8 cellular contexts compared by ENCODE assay signal in genomic region chr11:327581-327923, GRCh38. TPM values are rescaled to one million over a fixed set of nuclear protein-coding genes. Genes with fewer than 3 reads are reported as not detected.
DNase-seq lines count a peak whose midpoint lies in the region; ATAC-seq and TF ChIP-seq lines count a peak whose summit lies in the region.

No MANE protein-coding gene starts in this region.

- H3K36me3 Mint-ChIP-seq in CD4-positive, alpha-beta memory T cell = no peaks in the 10 kb centered on the region
- H3K36me3 Mint-ChIP-seq in effector memory CD8-positive, alpha-beta T cell (ENCODE audit: insufficient read depth) = peaks cover 10% of the 10 kb centered on the region

- H3K27me3 ChIP-seq in CD4-positive, alpha-beta memory T cell (ENCODE audit: insufficient read depth, low read length) = no peaks in the 10 kb centered on the region
- no peaks in the 10 kb centered on the region for H3K27me3 ChIP-seq in Peyer's patch
- no peaks in the 10 kb centered on the region for H3K27me3 ChIP-seq in parathyroid adenoma (ENCODE audit: control insufficient read depth, insufficient read depth, low read length)

- no peak for TF ChIP-seq CTCF in Peyer's patch (IDR thresholded peaks at IDR 0.05)
- no peak for TF ChIP-seq CTCF in parathyroid adenoma (IDR thresholded peaks at IDR 0.05)

- POLR2A ChIA-PET in CD4-positive, alpha-beta memory T cell (lab: Charles Lee; ENCODE audit: partially characterized antibody) = interaction anchor here (0.7 to 4.5 kb wide), 7 partner anchors 12 to 119 kb away, joined by 3 to 42 read pairs (median 4); partner anchors contain the start of genes BET1L, IFITM1, PGGHG and RIC8A

- intact Hi-C loops in CD4-positive, alpha-beta memory T cell (cut with micrococcal nuclease) = no loop called here

- H3K36me3 ChIP-seq in CD4-positive, alpha-beta memory T cell (ENCODE audit: insufficient read depth, low read length) = no peaks in the 10 kb centered on the region
- H3K36me3 ChIP-seq in Peyer's patch (no peaks in the 10 kb centered on the region), parathyroid adenoma (ENCODE audit: control insufficient read depth, insufficient read depth, low read length) (no peaks in the 10 kb centered on the region)

- peaks cover 0 to 2% (median 0%) of the 10 kb centered on the region in 8 donors for H3K9me3 Mint-ChIP-seq in CD4-positive, alpha-beta memory T cell
- H3K9me3 Mint-ChIP-seq in effector memory CD8-positive, alpha-beta T cell = no peaks in the 10 kb centered on the region

- H3K27ac ChIP-seq in CD4-positive, alpha-beta memory T cell (ENCODE audit: low read depth, low read length) = peak overlapping the region; percentile 76
- H3K27ac ChIP-seq in Peyer's patch (peak overlapping the region; percentile 79 to 89 (median 86)), parathyroid adenoma (peak overlapping the region; percentile 83)

- H3K27me3 Mint-ChIP-seq in CD4-positive, alpha-beta memory T cell = no peaks in the 10 kb centered on the region
- H3K27me3 Mint-ChIP-seq in effector memory CD8-positive, alpha-beta T cell = no peaks in the 10 kb centered on the region

- no peak overlapping the region for H3K9ac ChIP-seq in parathyroid adenoma

- TF ChIP-seq POLR2A in Peyer's patch (IDR thresholded peaks at IDR 0.05) = no peak

- no peak for ATAC-seq in effector memory CD8-positive, alpha-beta T cell (replicated peaks)
- ATAC-seq in GM21825 (IDR thresholded peaks at IDR 0.05; ENCODE audit: unreplicated experiment) (no peak), HG02763 (IDR thresholded peaks at IDR 0.05; ENCODE audit: unreplicated experiment) (no peak)

- peak overlapping the region; percentile 50 for H2AFZ ChIP-seq in parathyroid adenoma

- DNase-seq in CD4-positive, alpha-beta memory T cell = no peak
- no peak for DNase-seq in Peyer's patch
- no peak for DNase-seq in effector memory CD8-positive, alpha-beta T cell
- no peak for DNase-seq in OCI-M2 (lab: John Stamatoyannopoulos, UW; ENCODE audit: unreplicated experiment)
- DNase-seq in stimulated activated CD4-positive, alpha-beta T cell treated with anti-CD3 and anti-CD28 coated beads, Interleukin-1b, Interleukin-23, amount 100 ng/mL, for 48 hours = no peak

- peak overlapping the region; percentile 86 to 96 (median 91) for H3K27ac Mint-ChIP-seq in CD4-positive, alpha-beta memory T cell
- peak overlapping the region; percentile 86 to 93 for H3K27ac Mint-ChIP-seq in effector memory CD8-positive, alpha-beta T cell

- peak overlapping the region; percentile 51 for H3K4me2 ChIP-seq in parathyroid adenoma (ENCODE audit: low read length)

- no peaks in the 10 kb centered on the region for H3K79me2 ChIP-seq in parathyroid adenoma

- no peak overlapping the region for H3K4me3 ChIP-seq in CD4-positive, alpha-beta memory T cell (ENCODE audit: low read length in 2 of 2)
- H3K4me3 ChIP-seq in Peyer's patch (peak overlapping the region in 1 of 4 donors; percentile 6), parathyroid adenoma (ENCODE audit: low read depth, low read length) (no peak overlapping the region)

- peaks cover 33 to 83% (median 57%) of the 10 kb centered on the region in 4 donors for H3K4me1 Mint-ChIP-seq in CD4-positive, alpha-beta memory T cell
- peaks cover 51 to 56% of the 10 kb centered on the region in 2 donors for H3K4me1 Mint-ChIP-seq in effector memory CD8-positive, alpha-beta T cell (ENCODE audit: low read depth in 2 of 2)

- H3K9me3 ChIP-seq in CD4-positive, alpha-beta memory T cell (ENCODE audit: control insufficient read depth in 1 of 2, low read length in 2 of 2) = no peaks in the 10 kb centered on the region
- H3K9me3 ChIP-seq in Peyer's patch (no peaks in the 10 kb centered on the region), parathyroid adenoma (ENCODE audit: control insufficient read depth, low read length) (no peaks in the 10 kb centered on the region)

- H3K4me3 Mint-ChIP-seq in CD4-positive, alpha-beta memory T cell = peak overlapping the region; percentile 21 to 75 (median 62)
- peak overlapping the region; percentile 75 to 78 for H3K4me3 Mint-ChIP-seq in effector memory CD8-positive, alpha-beta T cell

- H3K4me1 ChIP-seq in CD4-positive, alpha-beta memory T cell (ENCODE audit: insufficient read depth, low read length) = peaks cover 50% of the 10 kb centered on the region
- H3K4me1 ChIP-seq in Peyer's patch (peaks cover 0 to 34% (median 23%) of the 10 kb centered on the region in 4 donors), parathyroid adenoma (no peaks in the 10 kb centered on the region)

- CTCF ChIA-PET in CD4-positive, alpha-beta memory T cell (lab: Charles Lee; ENCODE audit: partially characterized antibody) = interaction anchor here (1.4 to 1.5 kb wide), 4 partner anchors 16 to 76 kb away, joined by 3 to 4 read pairs (median 4); no protein-coding TSS in a partner anchor

RNA-seq across cellular contexts. Expression of gene IFITM3, which starts 6.9 kb away (rescaled TPM):
- total RNA-seq in CD4-positive, alpha-beta memory T cell = 1 to 10 TPM; 6.2 to 7.2 TPM
- polyA plus RNA-seq in CD4-positive, alpha-beta memory T cell = 100 to 1,000 TPM in 1 of 2 donors, 1 to 10 TPM in 1; 9.1 to 108 TPM
- 100 to 1,000 TPM in 1 of 4 donors, 10 to 100 TPM in 3; 30.6 to 200 (median 84.7) TPM for total RNA-seq in Peyer's patch

RNA-seq across cellular contexts. Expression of gene IFITM1, which starts 13.7 kb away (rescaled TPM):
- 100 to 1,000 TPM; 119 to 121 TPM for total RNA-seq in CD4-positive, alpha-beta memory T cell
- 1,000 to 10,000 TPM; 2,073 to 2,173 TPM for polyA plus RNA-seq in CD4-positive, alpha-beta memory T cell
- 100 to 1,000 TPM in 2 of 4 donors, 10 to 100 TPM in 2; 45.9 to 141 (median 89.6) TPM for total RNA-seq in Peyer's patch

RNA-seq across cellular contexts. Expression of gene IFITM2, which starts 19.9 kb away (rescaled TPM):
- 100 to 1,000 TPM; 202 to 203 TPM for total RNA-seq in CD4-positive, alpha-beta memory T cell
- polyA plus RNA-seq in CD4-positive, alpha-beta memory T cell = 1,000 to 10,000 TPM; 2,491 to 3,716 TPM
- 10 to 100 TPM; 15.6 to 98.2 (median 46.0) TPM for total RNA-seq in Peyer's patch

RNA-seq across cellular contexts. Expression of gene IFITM5, which starts 28.2 kb away (rescaled TPM):
- total RNA-seq in CD4-positive, alpha-beta memory T cell = not detected
- polyA plus RNA-seq in CD4-positive, alpha-beta memory T cell = not detected
- total RNA-seq in Peyer's patch = not detected

RNA-seq across cellular contexts. Expression of gene PGGHG, which starts 38.6 kb away (rescaled TPM):
- 100 to 1,000 TPM; 304 TPM for total RNA-seq in CD4-positive, alpha-beta memory T cell
- polyA plus RNA-seq in CD4-positive, alpha-beta memory T cell = 1 to 10 TPM; 3.0 to 5.6 TPM
- total RNA-seq in Peyer's patch = 100 to 1,000 TPM in 3 of 4 donors, 10 to 100 TPM in 1; 94.2 to 385 (median 317) TPM
